Comparison of ENCODE assay signal across 8 cellular contexts in the genomic region with DNA sequence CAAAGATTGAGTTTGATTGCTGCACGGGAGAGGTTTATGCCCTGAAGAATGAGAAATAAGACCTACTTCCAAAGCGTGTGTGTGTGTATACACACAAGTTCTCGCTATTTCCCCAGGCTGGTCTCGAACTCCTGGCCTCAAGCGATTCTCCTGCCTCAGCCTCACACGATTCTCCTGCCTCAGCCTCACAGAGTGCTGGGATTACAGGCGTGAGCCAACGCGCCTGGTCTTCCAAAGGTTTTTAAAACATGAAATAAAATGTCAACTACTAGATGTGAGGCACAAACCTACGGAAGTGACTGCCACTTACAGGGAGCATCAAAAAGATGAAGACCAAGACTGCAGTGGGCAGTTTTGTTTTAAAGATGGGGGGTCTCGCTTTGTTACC. TPM values are rescaled to one million over a fixed set of nuclear protein-coding genes. Genes with fewer than 3 reads are reported as not detected.
DNase-seq lines count a peak whose midpoint lies in the region; ATAC-seq, FAIRE-seq and TF ChIP-seq lines count a peak whose summit lies in the region.

No MANE protein-coding gene starts in this region.

- no peaks in the 10 kb centered on the region for H3K36me3 ChIP-seq in HCT116 (ENCODE audit: control insufficient read depth in 1 of 2, insufficient read depth in 2 of 2, low read length in 2 of 2)
- H3K36me3 ChIP-seq in astrocyte (ENCODE audit: insufficient read depth, low read length): no peaks in the 10 kb centered on the region
- no peaks in the 10 kb centered on the region for H3K36me3 ChIP-seq in muscle layer of duodenum (ENCODE audit: control insufficient read depth in 1 of 2, insufficient read depth in 2 of 2, low read length in 2 of 2)

- peak overlapping the region; percentile 89 for H3K4me2 ChIP-seq in HCT116 (ENCODE audit: low read length)
- H3K4me2 ChIP-seq in astrocyte (ENCODE audit: low read length): peak overlapping the region; percentile 88

- POLR2A ChIA-PET in HCT116 (lab: Charles Lee): no interaction called here

- H3K27me3 ChIP-seq in HCT116 (ENCODE audit: insufficient read depth, low read length) (no peaks in the 10 kb centered on the region), astrocyte (ENCODE audit: insufficient read depth, low read length) (no peaks in the 10 kb centered on the region), muscle layer of duodenum (ENCODE audit: low read depth, low read length) (no peaks in the 10 kb centered on the region)

- no peak for TF ChIP-seq RAD21 in HCT116 (IDR thresholded peaks at IDR 0.05; ENCODE audit: low read depth)

- no TSS peak for BruUV-seq in HCT116 (replicated peaks; lab: Mats Ljungman, UMichigan)

- TF ChIP-seq CTCF in 22Rv1 (IDR thresholded peaks at IDR 0.05): no peak
- no peak for TF ChIP-seq CTCF in HCT116 (IDR thresholded peaks at IDR 0.05 in 2 of 3, conservative IDR thresholded peaks at IDR 0.05 in 1 of 3; ENCODE audit: borderline replicate concordance in 1 of 3, insufficient read depth in 1 of 3, low read depth in 2 of 3, low read length in 2 of 3)
- TF ChIP-seq CTCF in astrocyte (IDR thresholded peaks at IDR 0.05; ENCODE audit: insufficient read depth, low read depth, low read length): no peak

- no peaks in the 10 kb centered on the region for H4K20me1 ChIP-seq in HCT116 (ENCODE audit: insufficient read depth)
- H4K20me1 ChIP-seq in astrocyte (ENCODE audit: insufficient read depth, low read length): no peaks in the 10 kb centered on the region

- peak overlapping the region; percentile 47 for H2AFZ ChIP-seq in HCT116 (ENCODE audit: low read depth, low read length, poor library complexity, severe bottlenecking)
- H2AFZ ChIP-seq in astrocyte (ENCODE audit: low read depth, low read length): peak overlapping the region; percentile 75

- no peak for DNase-seq in HCT116 (ENCODE audit: low read depth, low spot score)
- DNase-seq in astrocyte (ENCODE audit: low read depth): no peak
- no peak for DNase-seq in pons (ENCODE audit: low spot score)
- DNase-seq in DMS79 treated with DMSO at 0.1 percent for 48 hours (lab: John Stamatoyannopoulos, UW): no peak

- peak overlapping the region; percentile 96 for H3K4me3 Mint-ChIP-seq in astrocyte (ENCODE audit: unreplicated experiment)

- H3K4me1 ChIP-seq in HCT116 (ENCODE audit: control insufficient read depth in 1 of 2, insufficient read depth in 2 of 2, low read length in 2 of 2) (peaks cover 0 to 15% of the 10 kb centered on the region in 2 experiments; a peak in 3 of 4 replicates), astrocyte (ENCODE audit: insufficient read depth, low read length) (no peaks in the 10 kb centered on the region), muscle layer of duodenum (ENCODE audit: control insufficient read depth in 1 of 2, insufficient read depth in 2 of 2, low read length in 2 of 2) (peaks cover 0 to 3% of the 10 kb centered on the region in 2 donors)

- no peaks in the 10 kb centered on the region for H3K9me3 ChIP-seq in HCT116 (ENCODE audit: control insufficient read depth in 1 of 2, insufficient read depth in 1 of 2, low read depth in 1 of 2, low read length in 2 of 2)
- H3K9me3 ChIP-seq in astrocyte (ENCODE audit: insufficient read depth, low read depth, low read length): no peaks in the 10 kb centered on the region
- H3K9me3 ChIP-seq in muscle layer of duodenum (ENCODE audit: control insufficient read depth in 1 of 2, low read length in 2 of 2): no peaks in the 10 kb centered on the region

- no peaks in the 10 kb centered on the region for H3K4me1 Mint-ChIP-seq in astrocyte (ENCODE audit: low read depth, unreplicated experiment)

- H3K4me3 ChIP-seq in HCT116 (replicated peaks in 1 of 2; ENCODE audit: low read depth in 1 of 2, low read length in 2 of 2): peak overlapping the region; percentile 80 to 82
- peak overlapping the region; percentile 77 for H3K4me3 ChIP-seq in astrocyte (ENCODE audit: insufficient read depth, low read depth, low read length)
- H3K4me3 ChIP-seq in muscle layer of duodenum (ENCODE audit: low read depth in 1 of 2, low read length in 2 of 2): peak overlapping the region; percentile 88 to 90

- RAD21 ChIA-PET in HCT116 (lab: Charles Lee; ENCODE audit: low non-redundant PET in 1 of 2, low total read pairs in 2 of 2, uncharacterized antibody in 2 of 2, unreplicated experiment in 2 of 2): no interaction called here

- H3K79me2 ChIP-seq in HCT116 (ENCODE audit: insufficient read depth, low read length): no peaks in the 10 kb centered on the region
- peaks cover 4% of the 10 kb centered on the region for H3K79me2 ChIP-seq in astrocyte (ENCODE audit: insufficient read depth, low read length)

- no peak for FAIRE-seq in astrocyte (lab: Jason Lieb, UNC)

- no peaks in the 10 kb centered on the region for H3K9me2 ChIP-seq in HCT116 (ENCODE audit: insufficient read depth)

- intact Hi-C loops in HCT116 (cut with micrococcal nuclease): loop anchor here (1.0 to 5.0 kb wide), 2 partner anchors 58 to 655 kb away; a partner anchor contains a TSS

- H3K36me3 Mint-ChIP-seq in astrocyte (ENCODE audit: low read depth, unreplicated experiment): no peaks in the 10 kb centered on the region

- H3K9ac ChIP-seq in HCT116 (ENCODE audit: low read length): no peak overlapping the region
- no peak overlapping the region for H3K9ac ChIP-seq in astrocyte (ENCODE audit: low read length)

- ATAC-seq in HCT116 (0 out of 2 replicates have a peak, but pooled peaks have one; percentile 3), GM18868 (IDR thresholded peaks at IDR 0.05; ENCODE audit: unreplicated experiment) (no peak), HG02973 (IDR thresholded peaks at IDR 0.05; ENCODE audit: unreplicated experiment) (no peak)

- CTCF ChIA-PET in HCT116 (lab: Charles Lee): no interaction called here

- H3K27ac ChIP-seq in 22Rv1 (peak overlapping the region; percentile 77), HCT116 (ENCODE audit: low read depth, low read length) (no peak overlapping the region), astrocyte (ENCODE audit: low read depth, low read length) (no peak overlapping the region), muscle layer of duodenum (ENCODE audit: low read length) (no peak overlapping the region)

- no peak for TF ChIP-seq POLR2A in HCT116 (IDR thresholded peaks at IDR 0.05; ENCODE audit: borderline replicate concordance, extremely low read depth, insufficient read depth, insufficient read length)

- H3K27me3 Mint-ChIP-seq in astrocyte (ENCODE audit: low read depth, unreplicated experiment): no peaks in the 10 kb centered on the region

- no peak overlapping the region for H3K27ac Mint-ChIP-seq in astrocyte (ENCODE audit: unreplicated experiment)

- no peaks in the 10 kb centered on the region for H3K9me3 Mint-ChIP-seq in astrocyte (ENCODE audit: unreplicated experiment)

TF ChIP-seq in HCT116, 20 proteins besides CTCF, POLR2A, EP300 and RAD21:
- no peak for TF ChIP-seq ZFX (IDR thresholded peaks at IDR 0.05)
- no peak for TF ChIP-seq CBX3 (IDR thresholded peaks at IDR 0.05; ENCODE audit: low read depth)
- no peak for TF ChIP-seq EZH2 (IDR thresholded peaks at IDR 0.05)
- no peak for TF ChIP-seq POLR2AphosphoS5 (IDR thresholded peaks at IDR 0.05; ENCODE audit: low read depth, low read length)
- TF ChIP-seq, protein P1, sequence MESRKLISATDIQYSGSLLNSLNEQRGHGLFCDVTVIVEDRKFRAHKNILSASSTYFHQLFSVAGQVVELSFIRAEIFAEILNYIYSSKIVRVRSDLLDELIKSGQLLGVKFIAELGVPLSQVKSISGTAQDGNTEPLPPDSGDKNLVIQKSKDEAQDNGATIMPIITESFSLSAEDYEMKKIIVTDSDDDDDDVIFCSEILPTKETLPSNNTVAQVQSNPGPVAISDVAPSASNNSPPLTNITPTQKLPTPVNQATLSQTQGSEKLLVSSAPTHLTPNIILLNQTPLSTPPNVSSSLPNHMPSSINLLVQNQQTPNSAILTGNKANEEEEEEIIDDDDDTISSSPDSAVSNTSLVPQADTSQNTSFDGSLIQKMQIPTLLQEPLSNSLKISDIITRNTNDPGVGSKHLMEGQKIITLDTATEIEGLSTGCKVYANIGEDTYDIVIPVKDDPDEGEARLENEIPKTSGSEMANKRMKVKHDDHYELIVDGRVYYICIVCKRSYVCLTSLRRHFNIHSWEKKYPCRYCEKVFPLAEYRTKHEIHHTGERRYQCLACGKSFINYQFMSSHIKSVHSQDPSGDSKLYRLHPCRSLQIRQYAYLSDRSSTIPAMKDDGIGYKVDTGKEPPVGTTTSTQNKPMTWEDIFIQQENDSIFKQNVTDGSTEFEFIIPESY (IDR thresholded peaks at IDR 0.05; ENCODE audit: extremely low read depth, insufficient replicate concordance, low read length): no peak
- TF ChIP-seq EZH2phosphoT487 (IDR thresholded peaks at IDR 0.05; ENCODE audit: borderline replicate concordance): no peak
TF ChIP-seq in HCT116: peak in this region for 0.

RNA-seq across cellular contexts. Expression of a gene that starts 0.6 kb away (rescaled TPM):
- total RNA-seq in HCT116 (2021; ENCODE audit: unreplicated experiment) (15.6 TPM), astrocyte (22.6 and 26.5 TPM in 2 replicates)
- 8.6 and 16.5 TPM in 2 replicates for polyA plus RNA-seq in HCT116 (2012)

RNA-seq across cellular contexts. Expression of a gene that starts 57.5 kb away (rescaled TPM):
- 77.5 TPM for total RNA-seq in HCT116 (2021; ENCODE audit: unreplicated experiment)
- 47.8 and 65.7 TPM in 2 replicates for polyA plus RNA-seq in HCT116 (2012)
- total RNA-seq in astrocyte: 23.1 and 27.2 TPM in 2 replicates

RNA-seq across cellular contexts. Expression of a gene that starts 57.6 kb away (rescaled TPM):
- total RNA-seq in HCT116 (2021; ENCODE audit: unreplicated experiment): 23.5 TPM
- polyA plus RNA-seq in HCT116 (2012): 4.8 and 8.9 TPM in 2 replicates
- 4.5 and 5.8 TPM in 2 replicates for total RNA-seq in astrocyte
